ENCODE assay signal across 14 cellular contexts in the genomic region with DNA sequence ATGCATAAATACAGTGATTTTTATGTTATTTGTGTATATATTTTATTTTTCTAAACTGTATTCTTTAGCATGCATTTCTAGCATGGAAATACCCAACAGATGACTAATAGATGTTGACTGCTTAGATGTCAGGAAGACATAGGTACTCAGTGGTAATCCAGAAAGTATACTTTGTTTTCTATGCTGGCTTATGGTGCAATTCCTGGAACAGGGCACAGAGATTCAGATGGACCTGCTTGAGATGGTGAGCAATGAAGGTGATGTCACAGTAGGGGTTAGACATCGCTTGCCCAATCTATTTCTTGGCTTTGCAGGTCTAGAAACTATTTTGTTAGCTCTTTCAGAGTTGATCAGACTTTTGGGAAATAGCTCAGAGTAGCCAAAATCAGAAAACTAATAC. TPM values are rescaled to one million over a fixed set of nuclear protein-coding genes. Genes with fewer than 3 reads are reported as not detected.
"Had no signal": no experiment of that assay in that cellular context is flagged by ENCODE, and none has a peak within 500 bp of the region (broad histone marks: within the 10 kb centered on the region; RNA-seq: fewer than 3 reads in every experiment).

No MANE protein-coding gene starts in this region.

RNA-seq across cellular contexts. Expression of a gene that starts 42.3 kb away (rescaled TPM):
- total RNA-seq: kidney, left lung, lower lobe of right lung, mesothelial cell of epicardium, mononuclear cell, natural killer cell, occipital lobe, posterior vena cava, psoas muscle, sigmoid colon, testis, thyroid gland, upper lobe of right lung had no signal
- polyA plus RNA-seq: liver had no signal
